9 cellular contexts compared by ENCODE assay signal in the genomic region with DNA sequence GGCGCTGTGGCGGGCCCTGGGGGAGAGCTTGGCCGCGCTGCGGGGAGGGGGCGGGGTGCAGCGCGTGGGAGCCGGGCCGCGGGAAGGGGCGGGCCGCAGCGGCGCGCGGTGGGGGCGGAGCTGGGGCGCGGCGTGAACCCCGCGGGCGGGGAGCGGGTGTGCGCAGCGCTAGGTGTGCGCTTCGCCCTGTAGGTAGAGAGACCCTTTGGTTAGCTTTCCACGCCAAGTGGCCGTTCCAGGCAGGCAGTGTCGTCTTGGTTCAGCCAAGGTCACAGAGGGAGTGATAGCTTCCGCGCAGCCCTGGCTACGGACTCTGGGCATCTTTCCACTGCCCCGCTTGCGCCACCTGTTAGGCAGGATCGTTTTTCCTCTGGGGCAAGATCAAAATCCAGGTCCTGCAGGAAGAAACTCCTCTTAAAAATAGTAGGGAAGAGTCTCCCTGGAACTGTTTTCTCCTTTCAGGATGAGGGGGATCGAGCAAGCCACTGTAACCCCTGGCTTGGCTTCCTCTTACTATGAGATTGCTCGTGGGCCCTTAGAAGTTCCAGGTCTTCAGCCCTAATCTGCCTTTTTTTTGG. TPM values are rescaled to one million over a fixed set of nuclear protein-coding genes. Genes with fewer than 3 reads are reported as not detected.
DNase-seq lines count a peak whose midpoint lies in the region; ATAC-seq and TF ChIP-seq lines count a peak whose summit lies in the region.
"Had no signal": no experiment of that assay in that cellular context is flagged by ENCODE, and none has a peak within 500 bp of the region (broad histone marks: within the 10 kb centered on the region; RNA-seq: fewer than 3 reads in every experiment).

No MANE protein-coding gene starts in this region.

- peaks cover 11% of the 10 kb centered on the region for H3K36me3 Mint-ChIP-seq in mesothelial cell of epicardium

- peak; percentile 52 for ATAC-seq in GM19035 (IDR thresholded peaks at IDR 0.05; ENCODE audit: unreplicated experiment)
- ATAC-seq in HG03108 (IDR thresholded peaks at IDR 0.05; ENCODE audit: unreplicated experiment): peak; percentile 31
- ATAC-seq in RWPE2 (ENCODE audit: low read depth): peak; percentile 52
- ATAC-seq in upper lobe of right lung: peak; percentile 88

- peaks cover 23% of the 10 kb centered on the region for H3K4me1 Mint-ChIP-seq in mesothelial cell of epicardium

- peak overlapping the region; percentile 69 for H3K4me3 ChIP-seq in RWPE2 (ENCODE audit: severe bottlenecking)
- H3K4me3 ChIP-seq in upper lobe of right lung: peak overlapping the region; percentile 98

- H3K27me3 ChIP-seq in RWPE2 (ENCODE audit: insufficient read depth, poor library complexity, severe bottlenecking) (no peaks in the 10 kb centered on the region), upper lobe of right lung (no peaks in the 10 kb centered on the region)

- H3K27ac ChIP-seq in RWPE2 (ENCODE audit: poor library complexity, severe bottlenecking): peak overlapping the region; percentile 80
- peak overlapping the region; percentile 95 for H3K27ac ChIP-seq in upper lobe of right lung

- H3K27me3 Mint-ChIP-seq in mesothelial cell of epicardium (ENCODE audit: low read depth): no peaks in the 10 kb centered on the region

- no peaks in the 10 kb centered on the region for H3K9me3 Mint-ChIP-seq in mesothelial cell of epicardium

- H3K36me3 ChIP-seq in RWPE2 (ENCODE audit: low read depth) (peaks cover 54% of the 10 kb centered on the region), upper lobe of right lung (peaks cover 46% of the 10 kb centered on the region)

- H3K27ac Mint-ChIP-seq in mesothelial cell of epicardium: peak overlapping the region; percentile 100

- peaks cover 6% of the 10 kb centered on the region for H3K4me1 ChIP-seq in RWPE2 (ENCODE audit: insufficient read depth, poor library complexity, severe bottlenecking)
- H3K4me1 ChIP-seq in upper lobe of right lung: peaks cover 21% of the 10 kb centered on the region

- intact Hi-C loops in upper lobe of right lung (cut with DNase I): no loop called here

- DNase-seq in COLO668 (lab: John Stamatoyannopoulos, UW; ENCODE audit: unreplicated experiment) (peak; percentile 81), RWPE2 (ENCODE audit: low spot score) (no peak), dermis blood vessel endothelial cell (peak; percentile 51), mesothelial cell of epicardium (ENCODE audit: low spot score in 2 of 2, unreplicated experiment in 2 of 2) (no peak), upper lobe of right lung (no peak), NCI-H446 treated with DMSO at 0.1 percent for 48 hours (lab: John Stamatoyannopoulos, UW) (no peak)

- H3K9me3 ChIP-seq in RWPE2 (ENCODE audit: severe bottlenecking): no peaks in the 10 kb centered on the region
- H3K9me3 ChIP-seq in upper lobe of right lung: no peaks in the 10 kb centered on the region

- TF ChIP-seq CTCF in RWPE2 (IDR thresholded peaks at IDR 0.05; ENCODE audit: poor library complexity, severe bottlenecking) (peak; percentile 25), mesothelial cell of epicardium (IDR thresholded peaks at IDR 0.05; ENCODE audit: unreplicated experiment) (no peak), upper lobe of right lung (IDR thresholded peaks at IDR 0.05) (peak; percentile 12)

- H3K4me3 Mint-ChIP-seq in mesothelial cell of epicardium: peak overlapping the region; percentile 97

RNA-seq across cellular contexts. Expression of a gene that starts 0.4 kb away (rescaled TPM):
- 18.2 and 23.2 TPM in 2 replicates for total RNA-seq in dermis blood vessel endothelial cell
- 170 to 195 TPM (median 176 TPM) in 3 replicates for total RNA-seq in mesothelial cell of epicardium
- 167 TPM for total RNA-seq in upper lobe of right lung

RNA-seq across cellular contexts. Expression of a gene that starts 0.8 kb away (rescaled TPM):
- total RNA-seq in dermis blood vessel endothelial cell (32.2 and 35.8 TPM in 2 replicates), mesothelial cell of epicardium (34.0 to 37.0 TPM (median 34.2 TPM) in 3 replicates), upper lobe of right lung (32.6 TPM)

RNA-seq across cellular contexts. Expression of a gene that starts 9.1 kb away (rescaled TPM):
- total RNA-seq in dermis blood vessel endothelial cell (0.17 and 0.60 TPM in 2 replicates), mesothelial cell of epicardium (1.1 to 1.2 TPM (median 1.2 TPM) in 3 replicates), upper lobe of right lung (23.7 TPM)
- total RNA-seq: activated CD8-positive, alpha-beta memory T cell treated with anti-CD3 and anti-CD28 coated beads for 36 hours had no signal

RNA-seq across cellular contexts. Expression of a gene that starts 23.5 kb away (rescaled TPM):
- total RNA-seq in dermis blood vessel endothelial cell: 0.34 TPM in 1 of 2 replicates, not detected in the other
- not detected in 3 replicates for total RNA-seq in mesothelial cell of epicardium
- 3.4 TPM for total RNA-seq in upper lobe of right lung
- total RNA-seq: activated CD8-positive, alpha-beta memory T cell treated with anti-CD3 and anti-CD28 coated beads for 36 hours had no signal

RNA-seq across cellular contexts. Expression of a gene that starts 41.2 kb away (rescaled TPM):
- total RNA-seq in dermis blood vessel endothelial cell (27.1 and 48.7 TPM in 2 replicates), mesothelial cell of epicardium (47.1 to 55.1 TPM (median 54.4 TPM) in 3 replicates), upper lobe of right lung (53.3 TPM)

Comparison
In these comparisons a context has a peak if more than half of its experiments do, and no peak if none do; other contexts are left out.
1. DNase-seq: peak in COLO668 (single experiment) and dermis blood vessel endothelial cell (single experiment); none in RWPE2 (single experiment), mesothelial cell of epicardium (0 of 2), upper lobe of right lung (single experiment) and NCI-H446 treated with DMSO at 0.1 percent for 48 hours (single experiment).
2. ATAC-seq: peak in every context shown above with its lines; median percentile 88 in upper lobe of right lung; 52 in GM19035; 52 in RWPE2; 31 in HG03108.
3. RNA of a gene that starts 9.1 kb away (total RNA-seq): 23.7 TPM in upper lobe of right lung (single experiment); 1.1 to 1.2 TPM in mesothelial cell of epicardium and 0.17 to 0.60 TPM in dermis blood vessel endothelial cell; every median in the first group is over 10 times any median in the second.